ENCODE assay signal across 15 cellular contexts in the genomic region with DNA sequence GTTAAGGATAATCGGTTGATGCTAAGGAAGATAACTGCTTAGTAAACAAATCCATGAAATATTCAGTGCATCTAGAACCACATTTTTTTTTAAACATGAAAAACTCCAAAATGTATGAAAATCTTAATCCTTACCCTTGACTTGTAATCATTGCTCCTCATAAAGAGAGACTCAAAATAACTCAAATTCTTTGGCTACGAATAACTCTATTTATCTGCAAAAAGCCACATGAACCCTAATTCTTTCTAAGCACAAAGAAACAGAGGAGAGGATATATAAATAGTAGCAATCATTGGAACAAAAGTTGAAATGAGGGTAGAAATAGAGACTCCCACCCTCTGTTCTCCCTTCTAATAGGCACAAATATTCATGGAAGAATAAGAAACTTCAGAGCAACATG.
"Had no signal": no experiment of that assay in that cellular context is flagged by ENCODE, and none has a peak within 500 bp of the region (broad histone marks: within the 10 kb centered on the region; RNA-seq: fewer than 3 reads in every experiment).

No MANE protein-coding gene starts in this region.

- H3K27ac Mint-ChIP-seq: activated CD8-positive, alpha-beta T cell treated with anti-CD3 and anti-CD28 coated beads for 36 hours; activated naive CD8-positive, alpha-beta T cell treated with anti-CD3 and anti-CD28 coated beads, Interleukin-2, amount 50 U/mL, for 24 hours; activated T-cell treated with anti-CD3 and anti-CD28 coated beads, Interleukin-2, amount 50 U/mL, for 72 hours had no signal

- H3K36me3 ChIP-seq: gastroesophageal sphincter, left ventricle myocardium inferior, ovary, transverse colon had no signal

- H3K27me3 ChIP-seq: gastroesophageal sphincter, ovary, transverse colon had no signal

- H3K4me3 ChIP-seq: gastroesophageal sphincter, left ventricle myocardium inferior, ovary, transverse colon had no signal

- H3K9me3 Mint-ChIP-seq: activated CD8-positive, alpha-beta T cell treated with anti-CD3 and anti-CD28 coated beads for 36 hours; activated naive CD8-positive, alpha-beta T cell treated with anti-CD3 and anti-CD28 coated beads, Interleukin-2, amount 50 U/mL, for 24 hours; activated T-cell treated with anti-CD3 and anti-CD28 coated beads, Interleukin-2, amount 50 U/mL, for 72 hours; neural crest cell had no signal

- H3K27ac ChIP-seq: left ventricle myocardium inferior, ovary had no signal

- DNase-seq: activated CD4-positive, alpha-beta T cell treated with anti-CD3 and anti-CD28 coated beads for 1 hour; activated CD8-positive, alpha-beta memory T cell treated with anti-CD3 and anti-CD28 coated beads, Interleukin-2, amount 50 U/mL, for 4 hours; activated CD8-positive, alpha-beta T cell treated with anti-CD3 and anti-CD28 coated beads for 36 hours; activated naive CD8-positive, alpha-beta T cell treated with anti-CD3 and anti-CD28 coated beads, Interleukin-2, amount 50 U/mL, for 24 hours; activated T-cell treated with anti-CD3 and anti-CD28 coated beads, Interleukin-2, amount 50 U/mL, for 72 hours; central memory CD4-positive, alpha-beta T cell; cortex of kidney; effector memory CD4-positive, alpha-beta T cell; left ventricle myocardium inferior; mesendoderm; ovary; stimulated activated CD4-positive, alpha-beta T cell treated with anti-CD3 and anti-CD28 coated beads, Interleukin-4, amount 100 ng/mL, for 4 hours; transverse colon had no signal

- H3K27me3 Mint-ChIP-seq: activated CD8-positive, alpha-beta T cell treated with anti-CD3 and anti-CD28 coated beads for 36 hours had no signal

- H3K9me3 ChIP-seq: gastroesophageal sphincter, left ventricle myocardium inferior, ovary, transverse colon had no signal

- H3K4me3 Mint-ChIP-seq: activated CD8-positive, alpha-beta T cell treated with anti-CD3 and anti-CD28 coated beads for 36 hours; activated naive CD8-positive, alpha-beta T cell treated with anti-CD3 and anti-CD28 coated beads, Interleukin-2, amount 50 U/mL, for 24 hours; activated T-cell treated with anti-CD3 and anti-CD28 coated beads, Interleukin-2, amount 50 U/mL, for 72 hours; neural crest cell had no signal
